In genomic region chr2:71546275-71546638, GRCh38 we compare ENCODE assay signal across 15 cellular contexts.
A peak's percentile ranks its signal among the peaks of the same experiment; 100 is the strongest.
DNase-seq lines count a peak whose midpoint lies in the region; ATAC-seq, FAIRE-seq and TF ChIP-seq lines count a peak whose summit lies in the region.
"Had no signal": no experiment of that assay in that cellular context is flagged by ENCODE, and none has a peak within 500 bp of the region (broad histone marks: within the 10 kb centered on the region; RNA-seq: fewer than 3 reads in every experiment).

No MANE protein-coding gene starts in this region.

- H3K36me3 ChIP-seq in H7 (replicated peaks; ENCODE audit: control insufficient read depth, insufficient read depth, low read length) (no peaks in the 10 kb centered on the region), endothelial cell of umbilical vein (ENCODE audit: control insufficient read depth in 2 of 2, extremely low read depth in 1 of 2, insufficient read depth in 2 of 2, low read length in 2 of 2) (peaks cover 0 to 3% of the 10 kb centered on the region in 2 experiments), adrenal gland (replicated peaks in 1 of 2) (no peaks in the 10 kb centered on the region), HAP-1 (replicated peaks) (no peaks in the 10 kb centered on the region)
- H3K36me3 ChIP-seq: BLaER1, MG63 had no signal

- H3K4me3 Mint-ChIP-seq in T-helper 17 cell, result peak overlapping the region; percentile 47
- H3K4me3 Mint-ChIP-seq: GM23338 had no signal

- H3K9ac ChIP-seq in endothelial cell of umbilical vein (replicated peaks; ENCODE audit: extremely low read depth, insufficient read depth, low read length), result no peak overlapping the region
- H3K9ac ChIP-seq: BLaER1 had no signal

- H3K27me3 ChIP-seq in H7 (ENCODE audit: control insufficient read depth, insufficient read depth, low read length), result no peaks in the 10 kb centered on the region
- no peaks in the 10 kb centered on the region for H3K27me3 ChIP-seq in endothelial cell of umbilical vein (ENCODE audit: control insufficient read depth in 2 of 2, insufficient read depth in 2 of 2, low read length in 2 of 2)
- H3K27me3 ChIP-seq in adrenal gland, result peaks cover 5% of the 10 kb centered on the region
- 0 out of 2 replicates have a peak, but pooled peaks cover 2% of the 10 kb centered on the region for H3K27me3 ChIP-seq in HAP-1 (ENCODE audit: low read depth)
- H3K27me3 ChIP-seq: BLaER1, MG63, SJSA1 had no signal

- in situ Hi-C loops in HAP-1 (cut with MboI; ENCODE audit: low sequenced_read_pairs), result loop anchor here (5.0 to 25.0 kb wide), 3 partner anchors 606 to 1316 kb away; no protein-coding TSS in a partner anchor

- peaks cover 15% of the 10 kb centered on the region for H3K4me1 Mint-ChIP-seq in T-helper 17 cell

- CTCF ChIA-PET in endothelial cell of umbilical vein (lab: Charles Lee), result interaction anchor here (0.7 to 4.1 kb wide), 8 partner anchors 10 to 604 kb away, joined by 3 to 33 read pairs (median 5); no protein-coding TSS in a partner anchor

- TF ChIP-seq POLR2A in endothelial cell of umbilical vein (IDR thresholded peaks at IDR 0.05; ENCODE audit: low read depth, low read length) (no peak), adrenal gland (IDR thresholded peaks at IDR 0.05) (no peak)

- ATAC-seq in T-helper 17 cell (no peak), HG02870 (IDR thresholded peaks at IDR 0.05; ENCODE audit: unreplicated experiment) (no peak)

- POLR2A ChIA-PET in endothelial cell of umbilical vein (lab: Charles Lee), result no interaction called here

- no peak overlapping the region for H2AFZ ChIP-seq in endothelial cell of umbilical vein (ENCODE audit: low read depth, low read length)
- H2AFZ ChIP-seq: GM23338 had no signal

- no peaks in the 10 kb centered on the region for H3K36me3 Mint-ChIP-seq in T-helper 17 cell (ENCODE audit: low read depth)

- H3K9me1 ChIP-seq in endothelial cell of umbilical vein (replicated peaks; ENCODE audit: control insufficient read depth, extremely low read depth, insufficient read depth, low read length), result no peaks in the 10 kb centered on the region

- DNase-seq in GM12865 (ENCODE audit: low read depth) (peak; percentile 8), H7 (peak; percentile 26), T-helper 17 cell (no peak), endothelial cell of umbilical vein (ENCODE audit: low read depth, low spot score) (no peak), adrenal gland (no peak), HAP-1 (ENCODE audit: low spot score in 2 of 2) (no peak)
- DNase-seq: MG63, Right ventricle myocardium superior had no signal

- H3K27ac Mint-ChIP-seq in T-helper 17 cell, result no peak overlapping the region
- H3K27ac Mint-ChIP-seq: CD4-positive, CD25-positive, alpha-beta regulatory T cell; GM23338 had no signal

- no TSS peak for BruUV-seq in endothelial cell of umbilical vein (replicated peaks; lab: Mats Ljungman, UMichigan)

- H3K4me2 ChIP-seq in endothelial cell of umbilical vein (ENCODE audit: insufficient read depth, low read length), result no peak overlapping the region
- H3K4me2 ChIP-seq: GM23338 had no signal

- H3K27me3 Mint-ChIP-seq in T-helper 17 cell, result peaks cover 47% of the 10 kb centered on the region

- WGBS in adrenal gland, 4 donors, result 54 to 86% (median 77%) methylated on average over 3 of the region's 3 CpGs

- H3K27ac ChIP-seq in endothelial cell of umbilical vein (ENCODE audit: insufficient read depth, low read depth, low read length) (no peak overlapping the region), adrenal gland (no peak overlapping the region)
- H3K27ac ChIP-seq: BLaER1, SJSA1 had no signal

- dilution Hi-C loops in endothelial cell of umbilical vein (cut with MboI; ENCODE audit: extremely low pct_ligation_motif_present, low sequenced_read_pairs), result no loop called here

- FAIRE-seq in endothelial cell of umbilical vein (lab: Jason Lieb, UNC), result peak; percentile 18
- FAIRE-seq: G401.6 had no signal

- no peak for TF ChIP-seq CTCF in GM12865 (IDR thresholded peaks at IDR 0.05; ENCODE audit: insufficient read depth, low read depth, low read length, missing control alignments)
- TF ChIP-seq CTCF in endothelial cell of umbilical vein (IDR thresholded peaks at IDR 0.05; ENCODE audit: extremely low read depth in 1 of 2, insufficient read depth in 1 of 2, low read depth in 1 of 2, low read length in 2 of 2), result no peak
- no peak for TF ChIP-seq CTCF in adrenal gland (IDR thresholded peaks at IDR 0.05)

- no peaks in the 10 kb centered on the region for H3K9me3 ChIP-seq in T-helper 17 cell (ENCODE audit: control insufficient read depth, low read length, poor library complexity, severe bottlenecking)
- no peaks in the 10 kb centered on the region for H3K9me3 ChIP-seq in endothelial cell of umbilical vein (replicated peaks; ENCODE audit: control insufficient read depth, insufficient read depth, low read length)
- H3K9me3 ChIP-seq in adrenal gland (replicated peaks in 1 of 3), result no peaks in the 10 kb centered on the region
- H3K9me3 ChIP-seq in HAP-1, result no peaks in the 10 kb centered on the region
- H3K9me3 ChIP-seq: MG63, SJSA1 had no signal

- no peaks in the 10 kb centered on the region for H3K79me2 ChIP-seq in endothelial cell of umbilical vein (ENCODE audit: control insufficient read depth, insufficient read depth, low read length)

- H3K4me1 ChIP-seq in endothelial cell of umbilical vein (ENCODE audit: control insufficient read depth, extremely low read depth, insufficient read depth, low read length) (peaks cover 11% of the 10 kb centered on the region), adrenal gland (replicated peaks in 1 of 2) (peaks cover 0 to 5% of the 10 kb centered on the region in 2 donors), HAP-1 (no peaks in the 10 kb centered on the region)
- H3K4me1 ChIP-seq: SJSA1 had no signal

- H4K20me1 ChIP-seq in endothelial cell of umbilical vein (replicated peaks; ENCODE audit: control insufficient read depth, extremely low read depth, insufficient read depth, low read length), result no peaks in the 10 kb centered on the region
- H4K20me1 ChIP-seq: BLaER1 had no signal

- no peak overlapping the region for H3K4me3 ChIP-seq in GM12865 (ENCODE audit: low read depth, low read length)
- no peak overlapping the region for H3K4me3 ChIP-seq in H7 (ENCODE audit: insufficient read depth, low read depth, low read length)
- H3K4me3 ChIP-seq in endothelial cell of umbilical vein (replicated peaks in 1 of 3; ENCODE audit: insufficient read depth in 1 of 3, low read depth in 1 of 3, low read length in 3 of 3), result no peak overlapping the region
- H3K4me3 ChIP-seq in adrenal gland, result no peak overlapping the region
- no peak overlapping the region for H3K4me3 ChIP-seq in HAP-1
- H3K4me3 ChIP-seq: GM12878, GM23338, MG63, SJSA1 had no signal

- intact Hi-C loops in endothelial cell of umbilical vein (cut with micrococcal nuclease), result loop anchor here (5.0 to 10.0 kb wide), 3 partner anchors 451 to 1199 kb away; no protein-coding TSS in a partner anchor
- intact Hi-C loops in adrenal gland (cut with DNase I), result loop anchor here (5.0 kb wide), 4 partner anchors 251 to 1201 kb away; partner anchors contain the start of gene CYP26B1 (in 1 of the 2)

TF ChIP-seq in endothelial cell of umbilical vein, 7 proteins besides CTCF, POLR2A, EP300 and RAD21:
- TF ChIP-seq POLR2AphosphoS5 (IDR thresholded peaks at IDR 0.05; ENCODE audit: insufficient read depth, low read depth, low read length) (no peak), JUN (IDR thresholded peaks at IDR 0.05; ENCODE audit: borderline replicate concordance, insufficient read depth, insufficient read length, low read depth) (no peak), FOS (IDR thresholded peaks at IDR 0.05; ENCODE audit: borderline replicate concordance, insufficient read depth, low read length) (no peak), MYC (IDR thresholded peaks at IDR 0.05; ENCODE audit: low read depth, low read length) (no peak), EZH2 (IDR thresholded peaks at IDR 0.05; ENCODE audit: borderline replicate concordance, low read depth, low read length, severe bottlenecking) (no peak), GATA2 (IDR thresholded peaks at IDR 0.05; ENCODE audit: insufficient read depth, insufficient read length, low read depth, low read length) (no peak), MAX (IDR thresholded peaks at IDR 0.05; ENCODE audit: insufficient read depth, insufficient read length) (no peak)

Comparison
In these comparisons a context has a peak if more than half of its experiments do, and no peak if none do; other contexts are left out.
1. DNase-seq: peak in GM12865 (single experiment) and H7 (single experiment); none in T-helper 17 cell (0 of 3), endothelial cell of umbilical vein (single experiment), adrenal gland (0 of 7) and HAP-1 (0 of 2).